ENCODE assay signal across 1 cellular context in genomic region chr7:47580175-47580701, GRCh38.
TF ChIP-seq lines count a peak whose summit lies in the region.

No MANE protein-coding gene starts in this region.

TF ChIP-seq in HepG2, 621 proteins besides CTCF, POLR2A, EP300 and RAD21 (continued from another document and continues in another):
- TF ChIP-seq, protein P1, sequence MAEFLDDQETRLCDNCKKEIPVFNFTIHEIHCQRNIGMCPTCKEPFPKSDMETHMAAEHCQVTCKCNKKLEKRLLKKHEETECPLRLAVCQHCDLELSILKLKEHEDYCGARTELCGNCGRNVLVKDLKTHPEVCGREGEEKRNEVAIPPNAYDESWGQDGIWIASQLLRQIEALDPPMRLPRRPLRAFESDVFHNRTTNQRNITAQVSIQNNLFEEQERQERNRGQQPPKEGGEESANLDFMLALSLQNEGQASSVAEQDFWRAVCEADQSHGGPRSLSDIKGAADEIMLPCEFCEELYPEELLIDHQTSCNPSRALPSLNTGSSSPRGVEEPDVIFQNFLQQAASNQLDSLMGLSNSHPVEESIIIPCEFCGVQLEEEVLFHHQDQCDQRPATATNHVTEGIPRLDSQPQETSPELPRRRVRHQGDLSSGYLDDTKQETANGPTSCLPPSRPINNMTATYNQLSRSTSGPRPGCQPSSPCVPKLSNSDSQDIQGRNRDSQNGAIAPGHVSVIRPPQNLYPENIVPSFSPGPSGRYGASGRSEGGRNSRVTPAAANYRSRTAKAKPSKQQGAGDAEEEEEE (CRISPR knock-in tag; IDR thresholded peaks at IDR 0.05; ENCODE audit: borderline replicate concordance): no peak
- TF ChIP-seq ZNF331 (CRISPR knock-in tag; IDR thresholded peaks at IDR 0.05): peak; percentile 75
- TF ChIP-seq ZFP82 (CRISPR knock-in tag; IDR thresholded peaks at IDR 0.05; ENCODE audit: borderline replicate concordance): no peak
- peak; percentile 78 for TF ChIP-seq ZFX (CRISPR knock-in tag; IDR thresholded peaks at IDR 0.05; ENCODE audit: low read depth)
- TF ChIP-seq ZUFSP (CRISPR knock-in tag; IDR thresholded peaks at IDR 0.05; ENCODE audit: borderline replicate concordance): no peak
- TF ChIP-seq SMYD3 (CRISPR knock-in tag; IDR thresholded peaks at IDR 0.05): no peak
- TF ChIP-seq MTA3 (CRISPR knock-in tag; IDR thresholded peaks at IDR 0.05): no peak
- peak; percentile 16; the same call in 1 of the 2 replicates for TF ChIP-seq NFIC (IDR thresholded peaks at IDR 0.05; ENCODE audit: low read length)
- TF ChIP-seq, protein P2, sequence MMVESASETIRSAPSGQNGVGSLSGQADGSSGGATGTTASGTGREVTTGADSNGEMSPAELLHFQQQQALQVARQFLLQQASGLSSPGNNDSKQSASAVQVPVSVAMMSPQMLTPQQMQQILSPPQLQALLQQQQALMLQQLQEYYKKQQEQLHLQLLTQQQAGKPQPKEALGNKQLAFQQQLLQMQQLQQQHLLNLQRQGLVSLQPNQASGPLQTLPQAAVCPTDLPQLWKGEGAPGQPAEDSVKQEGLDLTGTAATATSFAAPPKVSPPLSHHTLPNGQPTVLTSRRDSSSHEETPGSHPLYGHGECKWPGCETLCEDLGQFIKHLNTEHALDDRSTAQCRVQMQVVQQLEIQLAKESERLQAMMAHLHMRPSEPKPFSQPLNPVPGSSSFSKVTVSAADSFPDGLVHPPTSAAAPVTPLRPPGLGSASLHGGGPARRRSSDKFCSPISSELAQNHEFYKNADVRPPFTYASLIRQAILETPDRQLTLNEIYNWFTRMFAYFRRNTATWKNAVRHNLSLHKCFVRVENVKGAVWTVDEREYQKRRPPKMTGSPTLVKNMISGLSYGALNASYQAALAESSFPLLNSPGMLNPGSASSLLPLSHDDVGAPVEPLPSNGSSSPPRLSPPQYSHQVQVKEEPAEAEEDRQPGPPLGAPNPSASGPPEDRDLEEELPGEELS (CRISPR knock-in tag; IDR thresholded peaks at IDR 0.05): peak; percentile 83
- TF ChIP-seq ELF1 (CRISPR knock-in tag; IDR thresholded peaks at IDR 0.05): no peak
- TF ChIP-seq ZNF17 (CRISPR knock-in tag; IDR thresholded peaks at IDR 0.05): no peak
- no peak for TF ChIP-seq PAWR (CRISPR knock-in tag; IDR thresholded peaks at IDR 0.05; ENCODE audit: borderline replicate concordance)
- 0 out of 4 replicates have a peak, but pooled peaks have one; percentile 25 to 28 for TF ChIP-seq HMGXB4 (CRISPR knock-in tag; IDR thresholded peaks at IDR 0.05; ENCODE audit: borderline replicate concordance in 1 of 2, low read depth in 1 of 2)
- TF ChIP-seq THAP9 (CRISPR knock-in tag; IDR thresholded peaks at IDR 0.05; ENCODE audit: borderline replicate concordance): no peak
- 0 out of 2 replicates have a peak, but pooled peaks have one; percentile 17 for TF ChIP-seq STAT6 (CRISPR knock-in tag; IDR thresholded peaks at IDR 0.05; ENCODE audit: borderline replicate concordance)
- no peak for TF ChIP-seq DR1 (CRISPR knock-in tag; IDR thresholded peaks at IDR 0.05)
- TF ChIP-seq ZMAT3 (CRISPR knock-in tag; conservative IDR thresholded peaks at IDR 0.05): no peak
- no peak for TF ChIP-seq ZNF496 (CRISPR knock-in tag; IDR thresholded peaks at IDR 0.05; ENCODE audit: insufficient replicate concordance)
- no peak for TF ChIP-seq ZNF672 (CRISPR knock-in tag; IDR thresholded peaks at IDR 0.05)
- no peak for TF ChIP-seq NFYC (CRISPR knock-in tag; IDR thresholded peaks at IDR 0.05)
- TF ChIP-seq, protein P3, sequence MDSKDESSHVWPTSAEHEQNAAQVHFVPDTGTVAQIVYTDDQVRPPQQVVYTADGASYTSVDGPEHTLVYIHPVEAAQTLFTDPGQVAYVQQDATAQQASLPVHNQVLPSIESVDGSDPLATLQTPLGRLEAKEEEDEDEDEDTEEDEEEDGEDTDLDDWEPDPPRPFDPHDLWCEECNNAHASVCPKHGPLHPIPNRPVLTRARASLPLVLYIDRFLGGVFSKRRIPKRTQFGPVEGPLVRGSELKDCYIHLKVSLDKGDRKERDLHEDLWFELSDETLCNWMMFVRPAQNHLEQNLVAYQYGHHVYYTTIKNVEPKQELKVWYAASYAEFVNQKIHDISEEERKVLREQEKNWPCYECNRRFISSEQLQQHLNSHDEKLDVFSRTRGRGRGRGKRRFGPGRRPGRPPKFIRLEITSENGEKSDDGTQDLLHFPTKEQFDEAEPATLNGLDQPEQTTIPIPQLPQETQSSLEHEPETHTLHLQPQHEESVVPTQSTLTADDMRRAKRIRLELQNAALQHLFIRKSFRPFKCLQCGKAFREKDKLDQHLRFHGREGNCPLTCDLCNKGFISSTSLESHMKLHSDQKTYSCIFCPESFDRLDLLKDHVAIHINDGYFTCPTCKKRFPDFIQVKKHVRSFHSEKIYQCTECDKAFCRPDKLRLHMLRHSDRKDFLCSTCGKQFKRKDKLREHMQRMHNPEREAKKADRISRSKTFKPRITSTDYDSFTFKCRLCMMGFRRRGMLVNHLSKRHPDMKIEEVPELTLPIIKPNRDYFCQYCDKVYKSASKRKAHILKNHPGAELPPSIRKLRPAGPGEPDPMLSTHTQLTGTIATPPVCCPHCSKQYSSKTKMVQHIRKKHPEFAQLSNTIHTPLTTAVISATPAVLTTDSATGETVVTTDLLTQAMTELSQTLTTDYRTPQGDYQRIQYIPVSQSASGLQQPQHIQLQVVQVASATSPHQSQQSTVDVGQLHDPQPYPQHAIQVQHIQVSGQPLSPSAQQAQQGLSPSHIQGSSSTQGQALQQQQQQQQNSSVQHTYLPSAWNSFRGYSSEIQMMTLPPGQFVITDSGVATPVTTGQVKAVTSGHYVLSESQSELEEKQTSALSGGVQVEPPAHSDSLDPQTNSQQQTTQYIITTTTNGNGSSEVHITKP (CRISPR knock-in tag; IDR thresholded peaks at IDR 0.05; ENCODE audit: low read depth): peak; percentile 43; the same call in 1 of the 2 replicates
- no peak for TF ChIP-seq HINFP (CRISPR knock-in tag; IDR thresholded peaks at IDR 0.05; ENCODE audit: low read depth)
- no peak for TF ChIP-seq ZFYVE20 (CRISPR knock-in tag; IDR thresholded peaks at IDR 0.05; ENCODE audit: borderline replicate concordance, low read depth)
- TF ChIP-seq SNRNP70 (IDR thresholded peaks at IDR 0.05; ENCODE audit: low read depth, low read length): no peak
- no peak for TF ChIP-seq DNMT3B (CRISPR knock-in tag; conservative IDR thresholded peaks at IDR 0.05)
- TF ChIP-seq FLYWCH1 (CRISPR knock-in tag; IDR thresholded peaks at IDR 0.05): no peak
- no peak for TF ChIP-seq PPARG (CRISPR knock-in tag; conservative IDR thresholded peaks at IDR 0.05)
- TF ChIP-seq MEIS2 (CRISPR knock-in tag; IDR thresholded peaks at IDR 0.05): peak; percentile 58; the same call in 1 of the 2 replicates
- no peak for TF ChIP-seq TIGD3 (CRISPR knock-in tag; IDR thresholded peaks at IDR 0.05; ENCODE audit: borderline replicate concordance)
- TF ChIP-seq DZIP1 (CRISPR knock-in tag; IDR thresholded peaks at IDR 0.05): no peak
- no peak for TF ChIP-seq XRCC5 (optimal IDR thresholded peaks at IDR 0.05; ENCODE audit: low read length)
